In the genomic region with DNA sequence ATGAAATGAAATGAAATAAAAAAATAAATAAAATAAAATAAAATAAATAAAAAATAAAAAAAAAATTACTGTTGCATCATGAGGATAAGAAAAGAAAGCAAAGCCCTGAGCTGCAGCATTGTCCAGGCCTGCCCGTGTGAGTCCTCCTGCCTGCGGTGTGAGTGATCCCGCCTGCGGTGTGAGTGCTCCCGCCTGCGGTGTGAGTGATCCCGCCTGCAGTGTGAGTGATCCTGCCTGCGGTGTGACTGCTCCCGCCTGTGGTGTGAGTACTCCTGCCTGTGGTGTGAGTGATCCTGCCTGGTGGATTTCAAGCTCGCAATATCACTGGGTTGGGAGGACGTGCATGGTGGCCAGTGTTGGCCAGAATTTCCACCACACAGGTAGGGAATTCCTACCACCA, we compare ENCODE assay signal across 1 cellular context.
TF ChIP-seq lines count a peak whose summit lies in the region.

No MANE protein-coding gene starts in this region.

TF ChIP-seq in H1, 55 proteins besides CTCF, POLR2A, EP300 and RAD21:
- TF ChIP-seq ZNF274 (IDR thresholded peaks at IDR 0.05; ENCODE audit: borderline replicate concordance, extremely low read depth, low read length): no peak
- no peak for TF ChIP-seq SP4 (IDR thresholded peaks at IDR 0.05; ENCODE audit: low read length)
- TF ChIP-seq GABPA (IDR thresholded peaks at IDR 0.05; ENCODE audit: borderline replicate concordance, insufficient read depth, low read length): no peak
- TF ChIP-seq, protein P1, sequence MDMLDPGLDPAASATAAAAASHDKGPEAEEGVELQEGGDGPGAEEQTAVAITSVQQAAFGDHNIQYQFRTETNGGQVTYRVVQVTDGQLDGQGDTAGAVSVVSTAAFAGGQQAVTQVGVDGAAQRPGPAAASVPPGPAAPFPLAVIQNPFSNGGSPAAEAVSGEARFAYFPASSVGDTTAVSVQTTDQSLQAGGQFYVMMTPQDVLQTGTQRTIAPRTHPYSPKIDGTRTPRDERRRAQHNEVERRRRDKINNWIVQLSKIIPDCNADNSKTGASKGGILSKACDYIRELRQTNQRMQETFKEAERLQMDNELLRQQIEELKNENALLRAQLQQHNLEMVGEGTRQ (IDR thresholded peaks at IDR 0.05; ENCODE audit: low read length): no peak
- TF ChIP-seq CHD1 (IDR thresholded peaks at IDR 0.05; ENCODE audit: low read depth, low read length): no peak
- TF ChIP-seq FOSL1 (IDR thresholded peaks at IDR 0.05; ENCODE audit: insufficient read depth, low read depth, low read length): no peak
- TF ChIP-seq TAF7 (optimal IDR thresholded peaks at IDR 0.05; ENCODE audit: borderline replicate concordance, low read depth, low read length): no peak
- TF ChIP-seq TEAD4 (IDR thresholded peaks at IDR 0.05; ENCODE audit: low read depth, low read length): no peak
- no peak for TF ChIP-seq SIRT6 (IDR thresholded peaks at IDR 0.05; ENCODE audit: low read length)
- TF ChIP-seq RXRA (IDR thresholded peaks at IDR 0.05; ENCODE audit: insufficient read depth, low read depth, low read length): no peak
- TF ChIP-seq BRCA1 (IDR thresholded peaks at IDR 0.05; ENCODE audit: low read depth, low read length): no peak
